Comparison of ENCODE assay signal across 15 cellular contexts in genomic region chr2:208671312-208671711, GRCh38.
"Had no signal": no experiment of that assay in that cellular context is flagged by ENCODE, and none has a peak within 500 bp of the region (broad histone marks: within the 10 kb centered on the region; RNA-seq: fewer than 3 reads in every experiment).

No MANE protein-coding gene starts in this region.

- H3K27ac ChIP-seq: esophagus muscularis mucosa, left lung, ovary, thoracic aorta, upper lobe of left lung had no signal

- H3K36me3 ChIP-seq: esophagus muscularis mucosa, left lung, ovary, thoracic aorta, upper lobe of left lung had no signal

- FAIRE-seq: kidney, TTC549 had no signal

- H3K27me3 ChIP-seq: left lung, ovary, upper lobe of left lung had no signal

- ATAC-seq: activated CD4-positive, alpha-beta T cell treated with anti-CD3 and anti-CD28 coated beads for 36 hours; left lung; sciatic nerve; stimulated activated effector memory CD8-positive, alpha-beta T cell treated with anti-CD3 and anti-CD28 coated beads, Interleukin-12 subunit alpha, Interleukin-12 subunit beta, amount 100 ng/mL, for 72 hours had no signal

- DNase-seq: activated CD4-positive, alpha-beta memory T cell treated with anti-CD3 and anti-CD28 coated beads for 36 hours; activated CD4-positive, alpha-beta T cell treated with anti-CD3 and anti-CD28 coated beads for 36 hours; effector CD4-positive, alpha-beta T cell; hippocampal formation; kidney; left lung; ovary; stimulated activated CD4-positive, alpha-beta T cell treated with anti-CD3 and anti-CD28 coated beads, Interleukin-4, amount 100 ng/mL, for 24 hours; upper lobe of left lung had no signal

- H3K4me3 ChIP-seq: esophagus muscularis mucosa, left lung, ovary, smooth muscle cell, thoracic aorta, upper lobe of left lung had no signal

- H3K4me1 ChIP-seq: esophagus muscularis mucosa, left lung, upper lobe of left lung had no signal

- H3K9me3 ChIP-seq: esophagus muscularis mucosa, left lung, ovary, thoracic aorta, upper lobe of left lung had no signal
